In genomic region chr13:110471833-110472162, GRCh38 we compare ENCODE assay signal across 8 cellular contexts.
DNase-seq lines count a peak whose midpoint lies in the region; ATAC-seq and TF ChIP-seq lines count a peak whose summit lies in the region.

No MANE protein-coding gene starts in this region.

- H3K4me3 ChIP-seq in kidney epithelial cell (ENCODE audit: low read depth, low read length), result no peak overlapping the region
- H3K4me3 ChIP-seq in MG63, result no peak overlapping the region

- no peaks in the 10 kb centered on the region for H3K9me3 ChIP-seq in MG63

- TF ChIP-seq CTCF in kidney epithelial cell (IDR thresholded peaks at IDR 0.05; ENCODE audit: insufficient read depth, low read length, poor library complexity, severe bottlenecking), result no peak

- intact Hi-C loops in activated T-helper 2 cell treated with anti-CD3 and anti-CD28 coated beads, Interferon-gamma antibody, Interleukin-2, Interleukin-4, amounts not matched to agents 10 μg/mL and 5 μg/mL and 100 μg/mL, durations not matched to agents 14 hours and 24 hours and 36 hours (cut with micrococcal nuclease), result no loop called here

- no peak overlapping the region for H3K27ac Mint-ChIP-seq in activated T-helper 2 cell treated with anti-CD3 and anti-CD28 coated beads, Interferon-gamma antibody, Interleukin-2, Interleukin-4, amounts not matched to agents 10 μg/mL and 5 μg/mL and 100 μg/mL, durations not matched to agents 14 hours and 24 hours and 36 hours

- H3K9me3 Mint-ChIP-seq in activated T-helper 2 cell treated with anti-CD3 and anti-CD28 coated beads, Interferon-gamma antibody, Interleukin-2, Interleukin-4, amounts not matched to agents 10 μg/mL and 5 μg/mL and 100 μg/mL, durations not matched to agents 14 hours and 24 hours and 36 hours, result no peaks in the 10 kb centered on the region

- peaks cover 9% of the 10 kb centered on the region for H3K27me3 Mint-ChIP-seq in activated T-helper 2 cell treated with anti-CD3 and anti-CD28 coated beads, Interferon-gamma antibody, Interleukin-2, Interleukin-4, amounts not matched to agents 10 μg/mL and 5 μg/mL and 100 μg/mL, durations not matched to agents 14 hours and 24 hours and 36 hours (ENCODE audit: low read depth)

- DNase-seq in Ammon's horn (ENCODE audit: low spot score) (peak; percentile 73), SW480 (ENCODE audit: low spot score) (peak; percentile 36), kidney epithelial cell (ENCODE audit: low read depth) (peak; percentile 67), erythroblast (lab: John Stamatoyannopoulos, UW) (no peak), MG63 (no peak)
- no peak for DNase-seq in activated T-helper 2 cell treated with anti-CD3 and anti-CD28 coated beads, Interferon-gamma antibody, Interleukin-2, Interleukin-4, amounts not matched to agents 10 μg/mL and 5 μg/mL and 100 μg/mL, durations not matched to agents 14 hours and 24 hours and 36 hours (ENCODE audit: low spot score)

- peaks cover 3% of the 10 kb centered on the region for H3K4me1 Mint-ChIP-seq in activated T-helper 2 cell treated with anti-CD3 and anti-CD28 coated beads, Interferon-gamma antibody, Interleukin-2, Interleukin-4, amounts not matched to agents 10 μg/mL and 5 μg/mL and 100 μg/mL, durations not matched to agents 14 hours and 24 hours and 36 hours (ENCODE audit: low read depth)

- no peaks in the 10 kb centered on the region for H3K27me3 ChIP-seq in kidney epithelial cell (ENCODE audit: control insufficient read depth, insufficient read depth, low read length)
- no peaks in the 10 kb centered on the region for H3K27me3 ChIP-seq in MG63

- H3K4me3 Mint-ChIP-seq in activated T-helper 2 cell treated with anti-CD3 and anti-CD28 coated beads, Interferon-gamma antibody, Interleukin-2, Interleukin-4, amounts not matched to agents 10 μg/mL and 5 μg/mL and 100 μg/mL, durations not matched to agents 14 hours and 24 hours and 36 hours (ENCODE audit: low read depth), result no peak overlapping the region

- ATAC-seq in GM19035 (IDR thresholded peaks at IDR 0.05; ENCODE audit: unreplicated experiment) (peak; percentile 98), HG03066 (IDR thresholded peaks at IDR 0.05; ENCODE audit: low read depth, unreplicated experiment) (peak; percentile 98)

- H3K36me3 Mint-ChIP-seq in activated T-helper 2 cell treated with anti-CD3 and anti-CD28 coated beads, Interferon-gamma antibody, Interleukin-2, Interleukin-4, amounts not matched to agents 10 μg/mL and 5 μg/mL and 100 μg/mL, durations not matched to agents 14 hours and 24 hours and 36 hours (ENCODE audit: low read depth), result no peaks in the 10 kb centered on the region

- TF ChIP-seq POLR2A in erythroblast (IDR thresholded peaks at IDR 0.05; ENCODE audit: low read length), result no peak

- peaks cover 1% of the 10 kb centered on the region for H3K36me3 ChIP-seq in kidney epithelial cell (ENCODE audit: control insufficient read depth, insufficient read depth, low read length)
- no peaks in the 10 kb centered on the region for H3K36me3 ChIP-seq in MG63

Comparison
In these comparisons a context has a peak if more than half of its experiments do, and no peak if none do; other contexts are left out.
1. DNase-seq: peak in Ammon's horn (single experiment), SW480 (single experiment) and kidney epithelial cell (single experiment); none in erythroblast (0 of 2), activated T-helper 2 cell treated with anti-CD3 and anti-CD28 coated beads, Interferon-gamma antibody, Interleukin-2, Interleukin-4, amounts not matched to agents 10 μg/mL and 5 μg/mL and 100 μg/mL, durations not matched to agents 14 hours and 24 hours and 36 hours (single experiment) and MG63 (single experiment).